1 cellular context compared by ENCODE assay signal in the genomic region with DNA sequence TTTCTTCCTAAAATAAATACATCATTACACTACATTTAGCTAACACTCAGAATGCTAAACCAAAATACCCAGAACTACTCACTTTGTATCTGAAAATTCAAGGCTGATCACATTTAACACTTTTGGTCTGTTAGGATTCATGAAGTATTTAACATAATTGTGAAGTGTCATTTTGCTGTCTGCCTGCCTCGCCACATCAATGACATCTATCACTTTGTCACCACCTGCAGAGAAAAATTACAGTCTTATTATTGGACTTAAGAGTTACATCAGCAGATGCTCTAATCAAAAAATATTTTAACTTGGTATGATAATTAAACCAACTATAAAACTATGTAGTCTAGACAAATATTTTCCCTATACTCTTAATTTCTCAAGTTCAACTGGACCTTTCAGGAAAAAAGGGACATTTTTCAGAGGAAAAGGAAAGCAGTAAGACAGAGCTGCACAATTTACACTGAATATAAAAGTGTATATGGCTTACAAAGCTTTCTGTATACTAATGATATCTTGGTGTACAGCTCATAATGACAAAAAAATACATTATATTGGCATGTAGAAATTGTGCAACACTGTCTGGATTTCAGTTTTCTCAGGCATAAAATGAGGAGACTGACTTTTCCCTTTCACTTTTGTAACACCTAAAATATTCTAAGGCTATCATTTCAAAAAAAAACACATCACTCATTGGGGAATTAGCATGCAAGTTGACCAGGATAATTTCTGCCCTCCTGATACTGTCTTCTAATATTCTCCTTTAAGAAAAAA.
TF ChIP-seq lines count a peak whose summit lies in the region.

No MANE protein-coding gene starts in this region.

TF ChIP-seq in IMR-90, 13 proteins besides CTCF, POLR2A, EP300 and RAD21:
- peak; percentile 51 for TF ChIP-seq CEBPB (IDR thresholded peaks at IDR 0.05; ENCODE audit: low read depth, low read length)
- TF ChIP-seq RFX5 (IDR thresholded peaks at IDR 0.05; ENCODE audit: low read depth, low read length): no peak
- no peak for TF ChIP-seq MXI1 (IDR thresholded peaks at IDR 0.05; ENCODE audit: borderline replicate concordance, low read depth, low read length)
